ENCODE assay signal across 29 cellular contexts in the genomic region with DNA sequence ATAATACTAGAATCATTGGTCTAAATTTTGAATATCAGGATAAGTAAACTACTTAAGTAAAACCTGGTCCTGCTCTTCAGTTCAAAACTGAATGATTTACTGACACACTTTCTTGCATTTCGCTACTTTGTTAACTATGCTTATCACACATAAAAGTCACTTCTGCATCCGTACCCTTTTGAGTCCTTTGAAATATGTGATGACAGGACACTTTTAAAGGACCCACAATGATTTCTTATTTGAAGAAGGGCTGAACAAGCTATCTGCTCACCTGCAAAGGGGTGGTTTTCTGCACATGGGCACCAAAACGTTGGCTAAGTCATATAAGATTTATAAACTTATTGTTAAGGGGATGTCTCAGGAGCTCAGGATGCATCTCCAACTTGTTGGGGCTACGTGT.
"Had no signal": no experiment of that assay in that cellular context is flagged by ENCODE, and none has a peak within 500 bp of the region (broad histone marks: within the 10 kb centered on the region; RNA-seq: fewer than 3 reads in every experiment).

No MANE protein-coding gene starts in this region.

- DNase-seq: naive thymus-derived CD8-positive, alpha-beta T cell; nephron progenitor cell; occipital lobe; ovary; posterior cingulate gyrus; psoas muscle; right cardiac atrium; spleen; stimulated activated CD4-positive, alpha-beta T cell treated with anti-CD3 and anti-CD28 coated beads, Interleukin-12 subunit alpha, Interleukin-12 subunit beta, amount 100 ng/mL, for 4 hours; stimulated activated CD4-positive, alpha-beta T cell treated with anti-CD3 and anti-CD28 coated beads, Interleukin-1b, Interleukin-23, amount 100 ng/mL, for 48 hours; stimulated activated CD4-positive, alpha-beta T cell treated with anti-CD3 and anti-CD28 coated beads, Interleukin-4, amount 100 ng/mL, for 1 hour; stimulated activated CD4-positive, alpha-beta T cell treated with anti-CD3 and anti-CD28 coated beads, Interleukin-4, amount 100 ng/mL, for 4 hours; stimulated activated CD8-positive, alpha-beta memory T cell treated with anti-CD3 and anti-CD28 coated beads, Interleukin-4, amount 100 ng/mL, for 48 hours; stimulated activated naive CD4-positive, alpha-beta T cell; stimulated activated naive CD8-positive, alpha-beta T cell treated with anti-CD3 and anti-CD28 coated beads, Interleukin-15, amount 100 ng/mL, for 72 hours; stimulated activated naive CD8-positive, alpha-beta T cell treated with anti-CD3 and anti-CD28 coated beads, Interleukin-15, Interleukin-2, amounts not matched to agents 100 U/mL and 50 U/mL, for 24 hours; substantia nigra; testis; tibial artery; transverse colon; upper lobe of right lung; uterus had no signal

- H3K36me3 ChIP-seq: ovary, uterus had no signal

- H3K27me3 ChIP-seq: ovary, spleen, suprapubic skin, testis, tibial artery, transverse colon, upper lobe of right lung, uterus had no signal

- H3K4me2 ChIP-seq: smooth muscle cell had no signal

- ATAC-seq: naive thymus-derived CD8-positive, alpha-beta T cell; natural killer cell treated with Interleukin-12 subunit alpha and Interleukin-12 subunit beta and Interleukin-15 and Interleukin-18, amount 100 ng/mL, for 72 hours; psoas muscle; right cardiac atrium; sciatic nerve; stimulated activated memory B cell treated with anti-CD40 and anti-IgM and Interleukin-4, amounts not matched to agents 10 μg/mL and 1 μg/mL and 100 μg/mL, for 72 hours; stimulated activated naive CD8-positive, alpha-beta T cell treated with anti-CD3 and anti-CD28 coated beads, Interleukin-15, amount 100 ng/mL, for 72 hours; stimulated activated naive CD8-positive, alpha-beta T cell treated with anti-CD3 and anti-CD28 coated beads, Interleukin-15, Interleukin-2, amounts not matched to agents 100 U/mL and 50 U/mL, for 24 hours; upper lobe of right lung had no signal

- H3K9me3 ChIP-seq: ovary, psoas muscle, spleen, suprapubic skin, testis, tibial artery, transverse colon, upper lobe of right lung, uterus had no signal

- H3K4me1 ChIP-seq: parathyroid adenoma, psoas muscle, spleen, suprapubic skin, testis, upper lobe of right lung, uterus had no signal

- H3K27ac ChIP-seq: ovary, parathyroid adenoma, psoas muscle, skin epidermis, spleen, suprapubic skin, testis, transverse colon, upper lobe of right lung, uterus had no signal

- H3K4me3 ChIP-seq: ovary, psoas muscle, skin epidermis, smooth muscle cell, spleen, suprapubic skin, testis, tibial artery, transverse colon, upper lobe of right lung, uterus had no signal

- H2AFZ ChIP-seq: parathyroid adenoma had no signal

- H3K9ac ChIP-seq: parathyroid adenoma had no signal
